ENCODE assay signal across 8 cellular contexts in the genomic region with DNA sequence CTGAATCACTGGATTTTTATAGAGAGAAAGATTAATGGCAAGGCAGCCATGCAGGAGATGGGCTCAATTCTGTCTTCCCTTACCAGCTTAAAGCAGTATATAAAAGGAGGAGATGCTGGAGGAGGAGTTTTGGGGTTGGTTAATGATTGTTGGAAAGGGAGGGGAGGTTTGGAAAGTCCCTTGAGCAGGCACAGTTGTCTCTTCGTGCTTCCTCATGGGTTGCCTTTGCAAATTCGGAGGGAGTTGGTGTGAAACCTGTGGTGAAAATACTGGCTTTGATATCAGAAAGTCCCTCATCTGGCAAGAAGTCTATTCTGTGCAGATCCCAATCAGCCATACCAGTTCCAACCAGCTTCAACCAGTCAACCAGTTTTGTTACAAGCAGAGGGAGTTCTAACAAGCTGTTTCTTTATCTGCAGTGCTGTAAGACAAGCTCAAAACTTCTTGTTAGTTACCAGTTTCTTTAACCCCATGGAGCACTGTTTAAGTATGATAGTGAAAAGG.
DNase-seq lines count a peak whose midpoint lies in the region; ATAC-seq, FAIRE-seq and TF ChIP-seq lines count a peak whose summit lies in the region.

No MANE protein-coding gene starts in this region.

- no peak overlapping the region for H3K4me3 Mint-ChIP-seq in activated CD4-positive, alpha-beta memory T cell treated with anti-CD3 and anti-CD28 coated beads for 36 hours
- H3K4me3 Mint-ChIP-seq in natural killer cell treated with Interleukin-12 subunit alpha and Interleukin-12 subunit beta and Interleukin-15 and Interleukin-18, amount 100 ng/mL, for 72 hours = peak overlapping the region; percentile 67

- DNase-seq in activated CD4-positive, alpha-beta memory T cell treated with anti-CD3 and anti-CD28 coated beads for 36 hours = peak; percentile 66
- DNase-seq in natural killer cell treated with Interleukin-12 subunit alpha and Interleukin-12 subunit beta and Interleukin-15 and Interleukin-18, amount 100 ng/mL, for 72 hours (ENCODE audit: low spot score) = peak; percentile 79
- DNase-seq in NCI-H128 (lab: John Stamatoyannopoulos, UW; ENCODE audit: unreplicated experiment) = no peak
- no peak for DNase-seq in COR-L47 (lab: John Stamatoyannopoulos, UW)
- no peak for DNase-seq in NCI-H510A treated with DMSO at 0.1 percent for 48 hours (lab: John Stamatoyannopoulos, UW)
- DNase-seq in D721Med (ENCODE audit: insufficient read length, low spot score) = no peak

- no peak for TF ChIP-seq CTCF in D721Med (IDR thresholded peaks at IDR 0.05; ENCODE audit: insufficient read depth, missing control alignments)

- peaks cover 16% of the 10 kb centered on the region for H3K9me3 Mint-ChIP-seq in activated CD4-positive, alpha-beta memory T cell treated with anti-CD3 and anti-CD28 coated beads for 36 hours
- peaks cover 4% of the 10 kb centered on the region for H3K9me3 Mint-ChIP-seq in natural killer cell treated with Interleukin-12 subunit alpha and Interleukin-12 subunit beta and Interleukin-15 and Interleukin-18, amount 100 ng/mL, for 72 hours

- POLR2A ChIA-PET in activated CD4-positive, alpha-beta memory T cell treated with anti-CD3 and anti-CD28 coated beads for 36 hours (lab: Charles Lee) = interaction anchor here (0.8 kb wide), 1 partner anchor 106 kb away, joined by 4 read pairs; no protein-coding TSS in a partner anchor

- H3K27ac Mint-ChIP-seq in activated CD4-positive, alpha-beta memory T cell treated with anti-CD3 and anti-CD28 coated beads for 36 hours = peak overlapping the region; percentile 85
- peak overlapping the region; percentile 76 to 90 for H3K27ac Mint-ChIP-seq in natural killer cell treated with Interleukin-12 subunit alpha and Interleukin-12 subunit beta and Interleukin-15 and Interleukin-18, amount 100 ng/mL, for 72 hours

- peaks cover 60% of the 10 kb centered on the region for H3K36me3 Mint-ChIP-seq in activated CD4-positive, alpha-beta memory T cell treated with anti-CD3 and anti-CD28 coated beads for 36 hours
- H3K36me3 Mint-ChIP-seq in natural killer cell treated with Interleukin-12 subunit alpha and Interleukin-12 subunit beta and Interleukin-15 and Interleukin-18, amount 100 ng/mL, for 72 hours = peaks cover 44% of the 10 kb centered on the region

- H3K4me1 Mint-ChIP-seq in activated CD4-positive, alpha-beta memory T cell treated with anti-CD3 and anti-CD28 coated beads for 36 hours (ENCODE audit: low read depth) = peaks cover 49% of the 10 kb centered on the region
- peaks cover 42 to 46% of the 10 kb centered on the region in 2 donors for H3K4me1 Mint-ChIP-seq in natural killer cell treated with Interleukin-12 subunit alpha and Interleukin-12 subunit beta and Interleukin-15 and Interleukin-18, amount 100 ng/mL, for 72 hours (ENCODE audit: low read depth in 2 of 2)

- no peaks in the 10 kb centered on the region for H3K27me3 Mint-ChIP-seq in activated CD4-positive, alpha-beta memory T cell treated with anti-CD3 and anti-CD28 coated beads for 36 hours
- H3K27me3 Mint-ChIP-seq in natural killer cell treated with Interleukin-12 subunit alpha and Interleukin-12 subunit beta and Interleukin-15 and Interleukin-18, amount 100 ng/mL, for 72 hours = no peaks in the 10 kb centered on the region

- FAIRE-seq in D721Med (lab: Jason Lieb, UNC) = no peak

- intact Hi-C loops in activated CD4-positive, alpha-beta memory T cell treated with anti-CD3 and anti-CD28 coated beads for 36 hours (cut with micrococcal nuclease) = loop anchor here (1.0 to 5.0 kb wide), 4 partner anchors 54 to 407 kb away; no protein-coding TSS in a partner anchor

- peak; percentile 76 for ATAC-seq in GM19023 (IDR thresholded peaks at IDR 0.05; ENCODE audit: unreplicated experiment)
- ATAC-seq in HG02870 (IDR thresholded peaks at IDR 0.05; ENCODE audit: unreplicated experiment) = peak; percentile 72
- ATAC-seq in natural killer cell treated with Interleukin-12 subunit alpha and Interleukin-12 subunit beta and Interleukin-15 and Interleukin-18, amount 100 ng/mL, for 72 hours = peak; percentile 85 to 88

- CTCF ChIA-PET in activated CD4-positive, alpha-beta memory T cell treated with anti-CD3 and anti-CD28 coated beads for 36 hours (lab: Charles Lee) = no interaction called here

Comparison
In these comparisons a context has a peak if more than half of its experiments do, and no peak if none do; other contexts are left out.
1. DNase-seq: peak in activated CD4-positive, alpha-beta memory T cell treated with anti-CD3 and anti-CD28 coated beads for 36 hours (single experiment) and natural killer cell treated with Interleukin-12 subunit alpha and Interleukin-12 subunit beta and Interleukin-15 and Interleukin-18, amount 100 ng/mL, for 72 hours (single experiment); none in NCI-H128 (single experiment), COR-L47 (single experiment), NCI-H510A treated with DMSO at 0.1 percent for 48 hours (single experiment) and D721Med (single experiment).
2. Peak in every context shown above with its lines, with median percentiles within 50 percentile points of each other: ATAC-seq.